In genomic region chr14:68631691-68632590, GRCh38 we compare ENCODE assay signal across 15 cellular contexts.
DNase-seq lines count a peak whose midpoint lies in the region; ATAC-seq and TF ChIP-seq lines count a peak whose summit lies in the region.
"Had no signal": no experiment of that assay in that cellular context is flagged by ENCODE, and none has a peak within 500 bp of the region (broad histone marks: within the 10 kb centered on the region; RNA-seq: fewer than 3 reads in every experiment).

No MANE protein-coding gene starts in this region.

- no peaks in the 10 kb centered on the region for H3K27me3 ChIP-seq in heart left ventricle
- H3K27me3 ChIP-seq: BE2C had no signal

- H3K4me3 ChIP-seq in heart left ventricle: no peak overlapping the region
- H3K4me3 ChIP-seq: GM12878 had no signal

- H3K9me3 ChIP-seq in heart left ventricle: no peaks in the 10 kb centered on the region
- H3K9me3 ChIP-seq: BE2C had no signal

- peak in 1 of 5 donors; percentile 61 for DNase-seq in heart left ventricle
- no peak for DNase-seq in nephron progenitor cell
- DNase-seq in activated T-cell treated with anti-CD3 and anti-CD28 coated beads, Interleukin-2, amount 50 U/mL, for 72 hours: no peak
- no peak for DNase-seq in dermis blood vessel endothelial cell
- DNase-seq in NCI-H748 (lab: John Stamatoyannopoulos, UW; ENCODE audit: unreplicated experiment): no peak
- DNase-seq: activated CD4-positive, CD25-positive, alpha-beta regulatory T cell treated with anti-CD3 and anti-CD28 coated beads, Interleukin-2, amount 50 U/mL, for 72 hours; amniotic stem cell; BE2C; effector CD4-positive, alpha-beta T cell; T-helper 17 cell had no signal

- 77 to 92% (median 87%) methylated on average over 21 of the region's 21 CpGs for WGBS in heart left ventricle, 4 donors

- H3K4me3 Mint-ChIP-seq in nephron progenitor cell: peak overlapping the region; percentile 26
- H3K4me3 Mint-ChIP-seq in activated T-cell treated with anti-CD3 and anti-CD28 coated beads, Interleukin-2, amount 50 U/mL, for 72 hours: no peak overlapping the region
- H3K4me3 Mint-ChIP-seq: T-helper 17 cell had no signal

- peaks cover 0 to 61% (median 39%) of the 10 kb centered on the region in 12 donors for H3K4me1 ChIP-seq in heart left ventricle
- H3K4me1 ChIP-seq: BE2C had no signal

- peaks cover 3% of the 10 kb centered on the region for H3K27me3 Mint-ChIP-seq in nephron progenitor cell (ENCODE audit: low read depth, poor library complexity)
- no peaks in the 10 kb centered on the region for H3K27me3 Mint-ChIP-seq in activated T-cell treated with anti-CD3 and anti-CD28 coated beads, Interleukin-2, amount 50 U/mL, for 72 hours (ENCODE audit: low read depth)
- H3K27me3 Mint-ChIP-seq: T-helper 17 cell had no signal

- ATAC-seq in heart left ventricle (peak in 2 of 4 donors; percentile 24 to 63), HG02885 (IDR thresholded peaks at IDR 0.05; ENCODE audit: poor library complexity, unreplicated experiment) (no peak)
- ATAC-seq in activated T-cell treated with anti-CD3 and anti-CD28 coated beads, Interleukin-2, amount 50 U/mL, for 72 hours (replicated peaks in 1 of 2): no peak
- ATAC-seq: GM12878, Panc1, T-helper 17 cell had no signal

- no peaks in the 10 kb centered on the region for H3K36me3 Mint-ChIP-seq in nephron progenitor cell (ENCODE audit: low read depth)
- H3K36me3 Mint-ChIP-seq in activated T-cell treated with anti-CD3 and anti-CD28 coated beads, Interleukin-2, amount 50 U/mL, for 72 hours (ENCODE audit: insufficient read depth in 2 of 2): no peaks in the 10 kb centered on the region

- intact Hi-C loops in heart left ventricle (cut with DNase I): loop anchor here in 1 of 10 donors (10.0 kb wide), 1 partner anchor 237 kb away; no protein-coding TSS in a partner anchor

- TF ChIP-seq POLR2A in heart left ventricle (IDR thresholded peaks at IDR 0.05): no peak

- H3K27ac ChIP-seq in angular gyrus (ENCODE audit: low read depth, low read length): peak overlapping the region; percentile 68
- H3K27ac ChIP-seq in heart left ventricle: peak overlapping the region; percentile 29 to 82 (median 72)
- peak overlapping the region; percentile 52 for H3K27ac ChIP-seq in temporal lobe (ENCODE audit: low read depth, low read length)

- no peaks in the 10 kb centered on the region for H3K36me3 ChIP-seq in heart left ventricle
- H3K36me3 ChIP-seq: BE2C had no signal

- peak overlapping the region; percentile 49 for H3K27ac Mint-ChIP-seq in nephron progenitor cell
- no peak overlapping the region for H3K27ac Mint-ChIP-seq in activated T-cell treated with anti-CD3 and anti-CD28 coated beads, Interleukin-2, amount 50 U/mL, for 72 hours
- H3K27ac Mint-ChIP-seq: T-helper 17 cell had no signal

- peaks cover 55% of the 10 kb centered on the region for H3K4me1 Mint-ChIP-seq in nephron progenitor cell
- H3K4me1 Mint-ChIP-seq in activated T-cell treated with anti-CD3 and anti-CD28 coated beads, Interleukin-2, amount 50 U/mL, for 72 hours (ENCODE audit: low read depth): peaks cover 27% of the 10 kb centered on the region

- H3K9me3 Mint-ChIP-seq in nephron progenitor cell: no peaks in the 10 kb centered on the region
- no peaks in the 10 kb centered on the region for H3K9me3 Mint-ChIP-seq in activated T-cell treated with anti-CD3 and anti-CD28 coated beads, Interleukin-2, amount 50 U/mL, for 72 hours

- TF ChIP-seq CTCF in heart left ventricle (IDR thresholded peaks at IDR 0.05): no peak
- no peak for TF ChIP-seq CTCF in nephron progenitor cell (IDR thresholded peaks at IDR 0.05)
